Comparison of ENCODE assay signal across 10 cellular contexts in the genomic region with DNA sequence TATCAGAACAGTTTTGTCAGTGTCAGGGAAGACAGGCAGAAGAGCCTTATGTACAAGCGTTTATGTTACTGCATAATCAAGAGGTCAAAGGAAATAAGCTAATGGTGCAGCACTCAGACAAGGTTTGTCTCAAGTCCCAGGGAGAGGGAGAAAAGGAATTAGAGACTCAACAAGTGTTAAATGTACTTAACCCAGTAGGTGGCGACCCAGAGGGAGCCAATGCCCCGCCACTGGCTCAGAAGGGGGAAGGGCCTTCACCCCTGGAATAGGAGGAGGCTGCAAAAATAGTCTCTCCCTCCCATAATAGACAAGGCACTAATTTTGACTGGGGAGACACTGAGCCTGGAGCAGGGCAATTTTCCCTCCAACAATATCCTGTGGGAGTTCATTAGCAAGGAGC. TPM values are rescaled to one million over a fixed set of nuclear protein-coding genes. Genes with fewer than 3 reads are reported as not detected.
DNase-seq lines count a peak whose midpoint lies in the region; ATAC-seq and TF ChIP-seq lines count a peak whose summit lies in the region.
"Had no signal": no experiment of that assay in that cellular context is flagged by ENCODE, and none has a peak within 500 bp of the region (broad histone marks: within the 10 kb centered on the region; RNA-seq: fewer than 3 reads in every experiment).

No MANE protein-coding gene starts in this region.

- DNase-seq in ACHN (peak; percentile 24), NAMALWA (ENCODE audit: low spot score) (peak; percentile 43), epithelial cell of proximal tubule (ENCODE audit: low read depth) (no peak), T-helper 1 cell (no peak)
- DNase-seq in NK-92 treated with Interleukin-12 subunit alpha and Interleukin-12 subunit beta, amount 100 ng/mL, for 24 hours (lab: John Stamatoyannopoulos, UW), result no peak
- DNase-seq in activated CD8-positive, alpha-beta memory T cell treated with anti-CD3 and anti-CD28 coated beads for 24 hours, result no peak
- DNase-seq: SIG-M5; stimulated activated CD4-positive, alpha-beta T cell treated with anti-CD3 and anti-CD28 coated beads, Interleukin-12 subunit alpha, Interleukin-12 subunit beta, amount 100 ng/mL, for 4 hours had no signal

- in situ Hi-C loops in ACHN (cut with HindIII; ENCODE audit: low pct_ligation_motif_present, low pct_unique_long_range_greater_than_20kb, low sequenced_read_pairs), result no loop called here

- ATAC-seq in GM21619 (IDR thresholded peaks at IDR 0.05; ENCODE audit: unreplicated experiment), result no peak

- TF ChIP-seq CTCF in GM12873 (IDR thresholded peaks at IDR 0.05; ENCODE audit: insufficient read depth, low read depth, low read length, missing control alignments) (peak; percentile 50), epithelial cell of proximal tubule (conservative IDR thresholded peaks at IDR 0.05; ENCODE audit: low read depth, low read length) (peak; percentile 53)

- H3K4me3 ChIP-seq in epithelial cell of proximal tubule (ENCODE audit: low read depth, low read length), result no peak overlapping the region

RNA-seq across cellular contexts. Expression of a gene that starts 14.1 kb away (rescaled TPM):
- total RNA-seq in epithelial cell of proximal tubule, result 43.8 and 51.2 TPM in 2 replicates

Comparison
In these comparisons a context has a peak if more than half of its experiments do, and no peak if none do; other contexts are left out.
1. DNase-seq: peak in ACHN (single experiment) and NAMALWA (single experiment); none in epithelial cell of proximal tubule (single experiment), NK-92 treated with Interleukin-12 subunit alpha and Interleukin-12 subunit beta, amount 100 ng/mL, for 24 hours (single experiment), T-helper 1 cell (0 of 5) and activated CD8-positive, alpha-beta memory T cell treated with anti-CD3 and anti-CD28 coated beads for 24 hours (single experiment).